Comparison of ENCODE assay signal across 1 cellular context in the genomic region with DNA sequence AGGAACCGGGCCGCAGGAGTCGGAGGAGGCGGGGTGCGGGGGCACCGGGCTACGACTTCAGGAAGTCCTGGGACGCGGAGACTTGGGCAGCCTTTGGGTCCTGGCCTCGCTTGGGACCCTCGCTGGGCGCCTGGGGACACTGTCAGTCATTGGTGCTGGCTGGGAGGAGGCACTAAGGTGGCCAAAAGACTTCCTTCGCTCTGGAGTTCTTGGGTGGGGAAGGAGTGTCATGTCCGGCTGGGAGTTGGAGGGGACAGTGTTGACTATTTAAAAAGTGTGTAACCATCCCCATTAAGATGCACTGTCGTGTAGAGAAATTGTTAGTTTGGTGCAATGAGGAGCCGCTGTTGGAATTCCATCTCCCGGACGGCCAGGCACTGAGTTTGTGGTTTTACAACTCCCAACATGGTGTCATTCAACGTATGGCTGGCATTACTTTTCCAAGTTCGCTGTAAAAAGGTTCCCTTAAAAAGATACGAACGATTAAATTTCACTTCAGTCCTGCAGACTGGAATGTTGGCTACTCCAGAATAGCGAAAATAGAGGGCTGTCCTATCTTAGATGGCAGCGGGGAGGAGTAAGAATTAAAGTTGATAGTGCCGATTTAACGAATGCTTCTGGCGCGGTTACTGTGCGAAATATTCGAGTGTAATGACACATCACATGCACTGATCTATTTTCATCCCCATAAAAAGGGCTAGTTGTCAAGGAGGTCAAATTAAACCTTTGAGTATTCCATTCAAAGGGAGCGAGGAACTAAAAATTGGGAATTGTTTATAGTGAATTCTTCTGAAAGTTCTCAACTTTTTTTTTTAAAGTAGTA.
A peak's percentile ranks its signal among the peaks of the same experiment; 100 is the strongest.
TF ChIP-seq lines count a peak whose summit lies in the region.

No MANE protein-coding gene starts in this region.

TF ChIP-seq in HEK293, 187 proteins besides CTCF, POLR2A, EP300 and RAD21:
- 0 out of 2 replicates have a peak, but pooled peaks have one; percentile 0 for TF ChIP-seq SP2 (tag by site-specific recombination; IDR thresholded peaks at IDR 0.05)
- TF ChIP-seq, protein P1, sequence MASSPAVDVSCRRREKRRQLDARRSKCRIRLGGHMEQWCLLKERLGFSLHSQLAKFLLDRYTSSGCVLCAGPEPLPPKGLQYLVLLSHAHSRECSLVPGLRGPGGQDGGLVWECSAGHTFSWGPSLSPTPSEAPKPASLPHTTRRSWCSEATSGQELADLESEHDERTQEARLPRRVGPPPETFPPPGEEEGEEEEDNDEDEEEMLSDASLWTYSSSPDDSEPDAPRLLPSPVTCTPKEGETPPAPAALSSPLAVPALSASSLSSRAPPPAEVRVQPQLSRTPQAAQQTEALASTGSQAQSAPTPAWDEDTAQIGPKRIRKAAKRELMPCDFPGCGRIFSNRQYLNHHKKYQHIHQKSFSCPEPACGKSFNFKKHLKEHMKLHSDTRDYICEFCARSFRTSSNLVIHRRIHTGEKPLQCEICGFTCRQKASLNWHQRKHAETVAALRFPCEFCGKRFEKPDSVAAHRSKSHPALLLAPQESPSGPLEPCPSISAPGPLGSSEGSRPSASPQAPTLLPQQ (tag by site-specific recombination; IDR thresholded peaks at IDR 0.05), result 0 out of 2 replicates have a peak, but pooled peaks have one; percentile 46
- TF ChIP-seq, protein P2, sequence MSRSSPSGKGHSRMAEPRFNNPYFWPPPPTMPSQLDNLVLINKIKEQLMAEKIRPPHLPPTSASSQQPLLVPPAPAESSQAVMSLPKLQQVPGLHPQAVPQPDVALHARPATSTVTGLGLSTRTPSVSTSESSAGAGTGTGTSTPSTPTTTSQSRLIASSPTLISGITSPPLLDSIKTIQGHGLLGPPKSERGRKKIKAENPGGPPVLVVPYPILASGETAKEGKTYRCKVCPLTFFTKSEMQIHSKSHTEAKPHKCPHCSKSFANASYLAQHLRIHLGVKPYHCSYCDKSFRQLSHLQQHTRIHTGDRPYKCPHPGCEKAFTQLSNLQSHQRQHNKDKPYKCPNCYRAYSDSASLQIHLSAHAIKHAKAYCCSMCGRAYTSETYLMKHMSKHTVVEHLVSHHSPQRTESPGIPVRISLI (tag by site-specific recombination; IDR thresholded peaks at IDR 0.05), result no peak
- peak; percentile 58 for TF ChIP-seq PRDM1 (tag by site-specific recombination; IDR thresholded peaks at IDR 0.05)
- TF ChIP-seq ZNF157 (tag by site-specific recombination; IDR thresholded peaks at IDR 0.05), result no peak
- TF ChIP-seq, protein P3, sequence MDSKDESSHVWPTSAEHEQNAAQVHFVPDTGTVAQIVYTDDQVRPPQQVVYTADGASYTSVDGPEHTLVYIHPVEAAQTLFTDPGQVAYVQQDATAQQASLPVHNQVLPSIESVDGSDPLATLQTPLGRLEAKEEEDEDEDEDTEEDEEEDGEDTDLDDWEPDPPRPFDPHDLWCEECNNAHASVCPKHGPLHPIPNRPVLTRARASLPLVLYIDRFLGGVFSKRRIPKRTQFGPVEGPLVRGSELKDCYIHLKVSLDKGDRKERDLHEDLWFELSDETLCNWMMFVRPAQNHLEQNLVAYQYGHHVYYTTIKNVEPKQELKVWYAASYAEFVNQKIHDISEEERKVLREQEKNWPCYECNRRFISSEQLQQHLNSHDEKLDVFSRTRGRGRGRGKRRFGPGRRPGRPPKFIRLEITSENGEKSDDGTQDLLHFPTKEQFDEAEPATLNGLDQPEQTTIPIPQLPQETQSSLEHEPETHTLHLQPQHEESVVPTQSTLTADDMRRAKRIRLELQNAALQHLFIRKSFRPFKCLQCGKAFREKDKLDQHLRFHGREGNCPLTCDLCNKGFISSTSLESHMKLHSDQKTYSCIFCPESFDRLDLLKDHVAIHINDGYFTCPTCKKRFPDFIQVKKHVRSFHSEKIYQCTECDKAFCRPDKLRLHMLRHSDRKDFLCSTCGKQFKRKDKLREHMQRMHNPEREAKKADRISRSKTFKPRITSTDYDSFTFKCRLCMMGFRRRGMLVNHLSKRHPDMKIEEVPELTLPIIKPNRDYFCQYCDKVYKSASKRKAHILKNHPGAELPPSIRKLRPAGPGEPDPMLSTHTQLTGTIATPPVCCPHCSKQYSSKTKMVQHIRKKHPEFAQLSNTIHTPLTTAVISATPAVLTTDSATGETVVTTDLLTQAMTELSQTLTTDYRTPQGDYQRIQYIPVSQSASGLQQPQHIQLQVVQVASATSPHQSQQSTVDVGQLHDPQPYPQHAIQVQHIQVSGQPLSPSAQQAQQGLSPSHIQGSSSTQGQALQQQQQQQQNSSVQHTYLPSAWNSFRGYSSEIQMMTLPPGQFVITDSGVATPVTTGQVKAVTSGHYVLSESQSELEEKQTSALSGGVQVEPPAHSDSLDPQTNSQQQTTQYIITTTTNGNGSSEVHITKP (tag by site-specific recombination; IDR thresholded peaks at IDR 0.05), result peak; percentile 48
- TF ChIP-seq ZIC2 (tag by site-specific recombination; IDR thresholded peaks at IDR 0.05), result peak; percentile 31; the same call in 1 of the 2 replicates
- TF ChIP-seq ZNF335 (tag by site-specific recombination; conservative IDR thresholded peaks at IDR 0.05), result peak; percentile 94
- TF ChIP-seq ZNF341 (tag by site-specific recombination; IDR thresholded peaks at IDR 0.05; ENCODE audit: low read depth), result peak; percentile 50
- TF ChIP-seq ZNF561 (tag by site-specific recombination; IDR thresholded peaks at IDR 0.05; ENCODE audit: borderline replicate concordance), result 0 out of 2 replicates have a peak, but pooled peaks have one; percentile 44
- TF ChIP-seq ZBTB17 (tag by site-specific recombination; IDR thresholded peaks at IDR 0.05), result peak; percentile 32; the same call in 1 of the 2 replicates
- TF ChIP-seq GLIS1 (tag by site-specific recombination; IDR thresholded peaks at IDR 0.05), result 0 out of 2 replicates have a peak, but pooled peaks have one; percentile 21
- no peak for TF ChIP-seq ZNF114 (tag by site-specific recombination; IDR thresholded peaks at IDR 0.05)
- no peak for TF ChIP-seq ZNF530 (tag by site-specific recombination; IDR thresholded peaks at IDR 0.05; ENCODE audit: low read depth)
- no peak for TF ChIP-seq KLF1 (tag by site-specific recombination; IDR thresholded peaks at IDR 0.05)
- TF ChIP-seq, protein P4, sequence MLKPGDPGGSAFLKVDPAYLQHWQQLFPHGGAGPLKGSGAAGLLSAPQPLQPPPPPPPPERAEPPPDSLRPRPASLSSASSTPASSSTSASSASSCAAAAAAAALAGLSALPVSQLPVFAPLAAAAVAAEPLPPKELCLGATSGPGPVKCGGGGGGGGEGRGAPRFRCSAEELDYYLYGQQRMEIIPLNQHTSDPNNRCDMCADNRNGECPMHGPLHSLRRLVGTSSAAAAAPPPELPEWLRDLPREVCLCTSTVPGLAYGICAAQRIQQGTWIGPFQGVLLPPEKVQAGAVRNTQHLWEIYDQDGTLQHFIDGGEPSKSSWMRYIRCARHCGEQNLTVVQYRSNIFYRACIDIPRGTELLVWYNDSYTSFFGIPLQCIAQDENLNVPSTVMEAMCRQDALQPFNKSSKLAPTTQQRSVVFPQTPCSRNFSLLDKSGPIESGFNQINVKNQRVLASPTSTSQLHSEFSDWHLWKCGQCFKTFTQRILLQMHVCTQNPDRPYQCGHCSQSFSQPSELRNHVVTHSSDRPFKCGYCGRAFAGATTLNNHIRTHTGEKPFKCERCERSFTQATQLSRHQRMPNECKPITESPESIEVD (tag by site-specific recombination; IDR thresholded peaks at IDR 0.05), result peak; percentile 74
- TF ChIP-seq SP7 (tag by site-specific recombination; IDR thresholded peaks at IDR 0.05), result no peak
- peak; percentile 87 for TF ChIP-seq ZNF660 (tag by site-specific recombination; IDR thresholded peaks at IDR 0.05)
- TF ChIP-seq ZNF138 (tag by site-specific recombination; IDR thresholded peaks at IDR 0.05; ENCODE audit: borderline replicate concordance), result no peak
- peak; percentile 6; the same call in 1 of the 2 replicates for TF ChIP-seq IKZF3 (tag by site-specific recombination; IDR thresholded peaks at IDR 0.05)
- TF ChIP-seq, protein P5, sequence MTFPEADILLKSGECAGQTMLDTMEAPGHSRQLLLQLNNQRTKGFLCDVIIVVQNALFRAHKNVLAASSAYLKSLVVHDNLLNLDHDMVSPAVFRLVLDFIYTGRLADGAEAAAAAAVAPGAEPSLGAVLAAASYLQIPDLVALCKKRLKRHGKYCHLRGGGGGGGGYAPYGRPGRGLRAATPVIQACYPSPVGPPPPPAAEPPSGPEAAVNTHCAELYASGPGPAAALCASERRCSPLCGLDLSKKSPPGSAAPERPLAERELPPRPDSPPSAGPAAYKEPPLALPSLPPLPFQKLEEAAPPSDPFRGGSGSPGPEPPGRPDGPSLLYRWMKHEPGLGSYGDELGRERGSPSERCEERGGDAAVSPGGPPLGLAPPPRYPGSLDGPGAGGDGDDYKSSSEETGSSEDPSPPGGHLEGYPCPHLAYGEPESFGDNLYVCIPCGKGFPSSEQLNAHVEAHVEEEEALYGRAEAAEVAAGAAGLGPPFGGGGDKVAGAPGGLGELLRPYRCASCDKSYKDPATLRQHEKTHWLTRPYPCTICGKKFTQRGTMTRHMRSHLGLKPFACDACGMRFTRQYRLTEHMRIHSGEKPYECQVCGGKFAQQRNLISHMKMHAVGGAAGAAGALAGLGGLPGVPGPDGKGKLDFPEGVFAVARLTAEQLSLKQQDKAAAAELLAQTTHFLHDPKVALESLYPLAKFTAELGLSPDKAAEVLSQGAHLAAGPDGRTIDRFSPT (tag by site-specific recombination; IDR thresholded peaks at IDR 0.05), result no peak
- TF ChIP-seq ZNF501 (tag by site-specific recombination; IDR thresholded peaks at IDR 0.05), result peak; percentile 1; the same call in 1 of the 2 replicates
- 0 out of 2 replicates have a peak, but pooled peaks have one; percentile 10 for TF ChIP-seq ZFHX2 (tag by site-specific recombination; conservative IDR thresholded peaks at IDR 0.05)
- TF ChIP-seq, protein P6, sequence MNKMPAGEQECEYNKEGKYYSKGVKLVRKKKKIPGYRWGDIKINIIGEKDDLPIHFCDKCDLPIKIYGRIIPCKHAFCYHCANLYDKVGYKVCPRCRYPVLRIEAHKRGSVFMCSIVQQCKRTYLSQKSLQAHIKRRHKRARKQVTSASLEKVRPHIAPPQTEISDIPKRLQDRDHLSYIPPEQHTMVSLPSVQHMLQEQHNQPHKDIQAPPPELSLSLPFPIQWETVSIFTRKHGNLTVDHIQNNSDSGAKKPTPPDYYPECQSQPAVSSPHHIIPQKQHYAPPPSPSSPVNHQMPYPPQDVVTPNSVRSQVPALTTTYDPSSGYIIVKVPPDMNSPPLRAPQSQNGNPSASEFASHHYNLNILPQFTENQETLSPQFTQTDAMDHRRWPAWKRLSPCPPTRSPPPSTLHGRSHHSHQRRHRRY (tag by site-specific recombination; IDR thresholded peaks at IDR 0.05), result no peak
- 0 out of 2 replicates have a peak, but pooled peaks have one; percentile 3 for TF ChIP-seq ZNF423 (tag by site-specific recombination; IDR thresholded peaks at IDR 0.05)
